In genomic region chr19:12783849-12784393, GRCh38 we compare ENCODE assay signal across 8 cellular contexts. TPM values are rescaled to one million over a fixed set of nuclear protein-coding genes. Genes with fewer than 3 reads are reported as not detected.
A peak's percentile ranks its signal among the peaks of the same experiment; 100 is the strongest.
DNase-seq lines count a peak whose midpoint lies in the region; ATAC-seq and TF ChIP-seq lines count a peak whose summit lies in the region.

No MANE protein-coding gene starts in this region.

- H3K18ac ChIP-seq in trophoblast cell (ENCODE audit: low read length): peak overlapping the region; percentile 83

- peak overlapping the region; percentile 100 for H4K91ac ChIP-seq in trophoblast cell (ENCODE audit: low read depth, low read length)

- no peak overlapping the region for H3K23ac ChIP-seq in trophoblast cell (ENCODE audit: low read length)

- peak overlapping the region; percentile 11 for H3K9ac ChIP-seq in trophoblast cell (ENCODE audit: low read length)

- no peaks in the 10 kb centered on the region for H3K27me3 Mint-ChIP-seq in Calu3 (ENCODE audit: unreplicated experiment)
- no peaks in the 10 kb centered on the region for H3K27me3 Mint-ChIP-seq in T-helper 17 cell

- H3K27ac Mint-ChIP-seq in Calu3 (ENCODE audit: unreplicated experiment) (no peak overlapping the region), T-helper 17 cell (no peak overlapping the region)

- H2BK12ac ChIP-seq in trophoblast cell (ENCODE audit: low read length): peak overlapping the region; percentile 88

- H3K36me3 ChIP-seq in trophoblast cell (ENCODE audit: control insufficient read depth in 1 of 2, insufficient read depth in 2 of 2, low read length in 2 of 2): no peaks in the 10 kb centered on the region

- H3K14ac ChIP-seq in trophoblast cell (ENCODE audit: low read length): peak overlapping the region; percentile 96

- peak overlapping the region; percentile 70 for H4K8ac ChIP-seq in trophoblast cell (ENCODE audit: low read depth, low read length)

- H3K4me2 ChIP-seq in trophoblast cell (ENCODE audit: low read length): peak overlapping the region; percentile 53

- peak overlapping the region; percentile 98 for H2BK120ac ChIP-seq in trophoblast cell (ENCODE audit: insufficient read depth, low read length, poor library complexity)

- CTCF ChIA-PET in Calu3 (lab: Charles Lee): no interaction called here

- H3K4ac ChIP-seq in trophoblast cell (ENCODE audit: low read depth, low read length): peak overlapping the region; percentile 89

- peak overlapping the region; percentile 97 for H2BK5ac ChIP-seq in trophoblast cell (ENCODE audit: low read depth, low read length, poor library complexity)

- peak overlapping the region; percentile 57 for H2AFZ ChIP-seq in trophoblast cell (ENCODE audit: insufficient read depth, low read length, poor library complexity)

- peaks cover 12% of the 10 kb centered on the region for H3K79me2 ChIP-seq in trophoblast cell (ENCODE audit: control insufficient read depth, insufficient read depth, low read length, poor library complexity)

- peak overlapping the region; percentile 28 for H4K12ac ChIP-seq in trophoblast cell (ENCODE audit: low read depth, low read length)

- H3K4me1 Mint-ChIP-seq in Calu3 (ENCODE audit: low read depth, unreplicated experiment) (peaks cover 9% of the 10 kb centered on the region), T-helper 17 cell (peaks cover 21% of the 10 kb centered on the region)

- H3K27ac ChIP-seq in trophoblast cell (ENCODE audit: low read depth, low read length): peak overlapping the region; percentile 96

- H3K4me3 Mint-ChIP-seq in Calu3 (ENCODE audit: low read depth, unreplicated experiment): no peak overlapping the region
- H3K4me3 Mint-ChIP-seq in T-helper 17 cell: peak overlapping the region; percentile 91

- no peak overlapping the region for H3K4me3 ChIP-seq in trophoblast cell (ENCODE audit: low read depth, low read length)

- no peaks in the 10 kb centered on the region for H3K9me3 Mint-ChIP-seq in Calu3 (ENCODE audit: low read depth, unreplicated experiment)

- DNase-seq in Calu3 (peak; percentile 78), T-helper 17 cell (no peak), glomerular visceral epithelial cell (ENCODE audit: extremely low spot score) (peak; percentile 70), trophoblast cell (no peak), ACHN (no peak)

- WGBS in trophoblast cell (ENCODE audit: extremely low coverage, insufficient coverage, insufficient read length): no CpG with 5 or more reads among the region's 19 CpGs

- H3K4me1 ChIP-seq in trophoblast cell (ENCODE audit: control insufficient read depth in 1 of 2, insufficient read depth in 2 of 2, low read length in 2 of 2): peaks cover 47 to 55% of the 10 kb centered on the region in 2 experiments

- peak overlapping the region; percentile 92 for H2AK5ac ChIP-seq in trophoblast cell (ENCODE audit: low read length)

- peaks cover 20% of the 10 kb centered on the region for H3K36me3 Mint-ChIP-seq in Calu3 (ENCODE audit: insufficient read depth, unreplicated experiment)
- H3K36me3 Mint-ChIP-seq in T-helper 17 cell (ENCODE audit: low read depth): no peaks in the 10 kb centered on the region

- ATAC-seq in T-helper 17 cell (no peak), GM19467 (IDR thresholded peaks at IDR 0.05; ENCODE audit: unreplicated experiment) (no peak), HG03039 (IDR thresholded peaks at IDR 0.05; ENCODE audit: unreplicated experiment) (no peak), HG03442 (IDR thresholded peaks at IDR 0.05; ENCODE audit: unreplicated experiment) (no peak)

- in situ Hi-C loops in ACHN (cut with HindIII; ENCODE audit: low pct_ligation_motif_present, low pct_unique_long_range_greater_than_20kb, low sequenced_read_pairs): no loop called here

- H3K79me1 ChIP-seq in trophoblast cell (ENCODE audit: low read length): peaks cover 58% of the 10 kb centered on the region

- intact Hi-C loops in Calu3 (cut with micrococcal nuclease; ENCODE audit: unreplicated experiment): no loop called here

- no peak for TF ChIP-seq CTCF in Calu3 (IDR thresholded peaks at IDR 0.05; ENCODE audit: unreplicated experiment)

- no peaks in the 10 kb centered on the region for H3K27me3 ChIP-seq in trophoblast cell (ENCODE audit: insufficient read depth, low read length)

- BruUV-seq in Calu3 (replicated peaks; lab: Mats Ljungman, UMichigan): no TSS peak

- H3K9me3 ChIP-seq in T-helper 17 cell (ENCODE audit: control insufficient read depth, low read length, poor library complexity, severe bottlenecking) (no peaks in the 10 kb centered on the region), trophoblast cell (ENCODE audit: insufficient read depth, low read depth, low read length) (no peaks in the 10 kb centered on the region)

RNA-seq across cellular contexts. Expression of gene JUNB, which starts 7.4 kb away (rescaled TPM):
- 113 and 116 TPM in 2 replicates for total RNA-seq in Calu3 (2022)
- total RNA-seq in T-helper 17 cell: 1,000 to 10,000 TPM; 1,500 to 1,584 TPM
- 81.3 and 87.5 TPM in 2 replicates for polyA plus RNA-seq in trophoblast cell (2013)

RNA-seq across cellular contexts. Expression of gene HOOK2, which starts 8.6 kb away (rescaled TPM):
- total RNA-seq in Calu3 (2022) (69.0 and 70.7 TPM in 2 replicates), T-helper 17 cell (10 to 100 TPM; 14.9 to 19.3 TPM)
- polyA plus RNA-seq in trophoblast cell (2013): 28.7 and 30.7 TPM in 2 replicates

RNA-seq across cellular contexts. Expression of gene PRDX2, which starts 17.7 kb away (rescaled TPM):
- 121 and 135 TPM in 2 replicates for total RNA-seq in Calu3 (2022)
- 10 to 100 TPM; 92.6 to 97.0 TPM for total RNA-seq in T-helper 17 cell
- 187 and 189 TPM in 2 replicates for polyA plus RNA-seq in trophoblast cell (2013)

RNA-seq across cellular contexts. Expression of gene THSD8, which starts 17.9 kb away (rescaled TPM):
- total RNA-seq in Calu3 (2022): 14.0 and 16.1 TPM in 2 replicates
- total RNA-seq in T-helper 17 cell: 1 to 10 TPM in 1 of 2 donors, under 1 TPM in 1; 0.85 to 3.0 TPM
- 19.0 and 19.9 TPM in 2 replicates for polyA plus RNA-seq in trophoblast cell (2013)

RNA-seq across cellular contexts. Expression of gene RNASEH2A, which starts 22.5 kb away (rescaled TPM):
- total RNA-seq in Calu3 (2022) (30.6 and 41.6 TPM in 2 replicates), T-helper 17 cell (1 to 10 TPM; 3.1 to 5.7 TPM)
- 16.0 and 17.3 TPM in 2 replicates for polyA plus RNA-seq in trophoblast cell (2013)

Comparison
In these comparisons a context has a peak if more than half of its experiments do, and no peak if none do; other contexts are left out.
1. DNase-seq: peak in Calu3 (single experiment) and glomerular visceral epithelial cell (single experiment); none in T-helper 17 cell (0 of 3), trophoblast cell (0 of 2) and ACHN (single experiment).
2. RNA of gene JUNB, which starts 7.4 kb away (total RNA-seq): 1,500 to 1,584 TPM in T-helper 17 cell; 113 to 116 TPM in Calu3; every median in the first group is over 10 times any median in the second.